ENCODE assay signal across 8 cellular contexts in genomic region chr5:160649304-160649703, GRCh38.
DNase-seq lines count a peak whose midpoint lies in the region; ATAC-seq, FAIRE-seq and TF ChIP-seq lines count a peak whose summit lies in the region.

No MANE protein-coding gene starts in this region.

- no peaks in the 10 kb centered on the region for H3K36me3 Mint-ChIP-seq in nephron progenitor cell (ENCODE audit: low read depth)

- ATAC-seq in HG02885 (IDR thresholded peaks at IDR 0.05; ENCODE audit: poor library complexity, unreplicated experiment), result peak; percentile 71
- ATAC-seq in GM21723 (IDR thresholded peaks at IDR 0.05; ENCODE audit: unreplicated experiment), result no peak

- no peak for DNase-seq in GM18507 (ENCODE audit: extremely low spot score, insufficient read length, low read depth)
- DNase-seq in RWPE1 (ENCODE audit: low spot score), result peak; percentile 26
- peak; percentile 12 for DNase-seq in nephron progenitor cell
- no peak for DNase-seq in stimulated activated CD4-positive, alpha-beta T cell treated with anti-CD3 and anti-CD28 coated beads, Interleukin-1b, Interleukin-23, amount 100 ng/mL, for 48 hours
- no peak for DNase-seq in right atrium auricular region (ENCODE audit: low spot score)
- DNase-seq in GM19238 (ENCODE audit: insufficient read length, low spot score), result no peak

- H3K27me3 Mint-ChIP-seq in nephron progenitor cell (ENCODE audit: low read depth, poor library complexity), result peaks cover 2% of the 10 kb centered on the region

- POLR2A ChIA-PET in RWPE1 (lab: Yijun Ruan, JAX; ENCODE audit: low non-redundant PET), result no interaction called here

- H3K4me3 Mint-ChIP-seq in nephron progenitor cell, result no peak overlapping the region

- no peaks in the 10 kb centered on the region for H3K36me3 ChIP-seq in right atrium auricular region

- H3K27ac ChIP-seq in RWPE1 (no peak overlapping the region), right atrium auricular region (no peak overlapping the region)

- H3K4me1 ChIP-seq in right atrium auricular region, result no peaks in the 10 kb centered on the region

- H3K27me3 ChIP-seq in right atrium auricular region, result no peaks in the 10 kb centered on the region

- no peak overlapping the region for H3K4me3 ChIP-seq in right atrium auricular region

- H3K27ac Mint-ChIP-seq in nephron progenitor cell, result no peak overlapping the region

- no peaks in the 10 kb centered on the region for H3K9me3 Mint-ChIP-seq in nephron progenitor cell

- CTCF ChIA-PET in RWPE1 (lab: Yijun Ruan, JAX), result interaction anchor here (0.7 to 0.8 kb wide), 2 partner anchors 17 to 1313 kb away, joined by 3 read pairs; no protein-coding TSS in a partner anchor

- 0 out of 2 replicates have a peak, but pooled peaks have one; percentile 25 for TF ChIP-seq CTCF in RWPE1 (conservative IDR thresholded peaks at IDR 0.05; ENCODE audit: low read depth)
- peak; percentile 40 for TF ChIP-seq CTCF in nephron progenitor cell (IDR thresholded peaks at IDR 0.05)
- TF ChIP-seq CTCF in right atrium auricular region (IDR thresholded peaks at IDR 0.05), result no peak

- FAIRE-seq in GM18507 (lab: Jason Lieb, UNC), result peak; percentile 26

- H3K9me3 ChIP-seq in right atrium auricular region, result no peaks in the 10 kb centered on the region

- H3K4me1 Mint-ChIP-seq in nephron progenitor cell, result no peaks in the 10 kb centered on the region

Comparison
In these comparisons a context has a peak if more than half of its experiments do, and no peak if none do; other contexts are left out.
1. DNase-seq: peak in RWPE1 (single experiment) and nephron progenitor cell (single experiment); none in GM18507 (single experiment), stimulated activated CD4-positive, alpha-beta T cell treated with anti-CD3 and anti-CD28 coated beads, Interleukin-1b, Interleukin-23, amount 100 ng/mL, for 48 hours (single experiment), right atrium auricular region (single experiment) and GM19238 (single experiment).
2. CTCF ChIP-seq: peak in RWPE1 (single experiment) and nephron progenitor cell (single experiment); none in right atrium auricular region (0 of 2).